Comparison of ENCODE assay signal across 1 cellular context in genomic region chr7:150373049-150373801, GRCh38.
TF ChIP-seq lines count a peak whose summit lies in the region.

No MANE protein-coding gene starts in this region.

TF ChIP-seq in K562, 482 proteins besides CTCF, POLR2A, EP300 and RAD21 (continues in another document):
- TF ChIP-seq SMARCE1 (IDR thresholded peaks at IDR 0.05) = no peak
- TF ChIP-seq NFATC3 (IDR thresholded peaks at IDR 0.05) = no peak
- no peak for TF ChIP-seq SMARCA5 (IDR thresholded peaks at IDR 0.05)
- no peak for TF ChIP-seq STAG1 (CRISPR knock-in tag; IDR thresholded peaks at IDR 0.05; ENCODE audit: borderline replicate concordance)
- TF ChIP-seq FOXJ3 (CRISPR knock-in tag; IDR thresholded peaks at IDR 0.05) = no peak
- peak; percentile 25 for TF ChIP-seq RBFOX2 (IDR thresholded peaks at IDR 0.05; ENCODE audit: low read depth, low read length)
- no peak for TF ChIP-seq ZNF655 (CRISPR knock-in tag; IDR thresholded peaks at IDR 0.05)
- no peak for TF ChIP-seq SIN3A (IDR thresholded peaks at IDR 0.05; ENCODE audit: borderline replicate concordance in 2 of 2, control insufficient read depth in 1 of 2, low read depth in 2 of 2, low read length in 2 of 2)
- peak; percentile 14; the same call in 1 of the 2 replicates for TF ChIP-seq POLR2AphosphoS5 (IDR thresholded peaks at IDR 0.05; ENCODE audit: control insufficient read depth, insufficient read depth, low read depth, low read length)
- TF ChIP-seq KLF6 (CRISPR knock-in tag; IDR thresholded peaks at IDR 0.05; ENCODE audit: borderline replicate concordance) = no peak
- TF ChIP-seq TAF15 (IDR thresholded peaks at IDR 0.05; ENCODE audit: low read depth, low read length) = no peak
- no peak for TF ChIP-seq ILF3 (IDR thresholded peaks at IDR 0.05; ENCODE audit: borderline replicate concordance)
- TF ChIP-seq FOXA3 (CRISPR knock-in tag; conservative IDR thresholded peaks at IDR 0.05 in 1 of 2, IDR thresholded peaks at IDR 0.05 in 1 of 2) = no peak
- TF ChIP-seq ATF3 (IDR thresholded peaks at IDR 0.05) = no peak
- TF ChIP-seq ATF3 (CRISPR knock-in tag; conservative IDR thresholded peaks at IDR 0.05) = no peak
- TF ChIP-seq E2F4 (CRISPR knock-in tag; IDR thresholded peaks at IDR 0.05; ENCODE audit: low read depth) = peak; percentile 53; the same call in 1 of the 2 replicates
- no peak for TF ChIP-seq ARNT (IDR thresholded peaks at IDR 0.05)
- no peak for TF ChIP-seq HNRNPH1 (optimal IDR thresholded peaks at IDR 0.05; ENCODE audit: low read depth, low read length)
- TF ChIP-seq DNMT1 (IDR thresholded peaks at IDR 0.05) = no peak
- TF ChIP-seq MLX (CRISPR knock-in tag; conservative IDR thresholded peaks at IDR 0.05) = no peak
- TF ChIP-seq ZFP36 (IDR thresholded peaks at IDR 0.05; ENCODE audit: low read depth, low read length, partially characterized antibody) = no peak
- peak in 1 of 2 experiments; percentile 35; a peak in 1 of 4 replicates for TF ChIP-seq HDAC1 (IDR thresholded peaks at IDR 0.05)
- no peak for TF ChIP-seq ZNF197 (CRISPR knock-in tag; IDR thresholded peaks at IDR 0.05; ENCODE audit: low read depth)
- no peak for TF ChIP-seq ZNF146 (CRISPR knock-in tag; IDR thresholded peaks at IDR 0.05; ENCODE audit: unreplicated experiment)
- no peak for TF ChIP-seq ZNF551 (CRISPR knock-in tag; IDR thresholded peaks at IDR 0.05)
- TF ChIP-seq CHAMP1 (IDR thresholded peaks at IDR 0.05) = no peak
- TF ChIP-seq TEAD4 (IDR thresholded peaks at IDR 0.05; ENCODE audit: low read length) = no peak
- no peak for TF ChIP-seq TEAD4 (CRISPR knock-in tag; IDR thresholded peaks at IDR 0.05; ENCODE audit: borderline replicate concordance)
- TF ChIP-seq POLR2B (IDR thresholded peaks at IDR 0.05; ENCODE audit: low read depth, partially characterized antibody) = peak; percentile 14
- TF ChIP-seq ZNF785 (CRISPR knock-in tag; IDR thresholded peaks at IDR 0.05) = no peak
- 0 out of 4 replicates have a peak, but pooled peaks of 1 of the 2 experiments have one; percentile 12 for TF ChIP-seq NRF1 (conservative IDR thresholded peaks at IDR 0.05 in 1 of 2, IDR thresholded peaks at IDR 0.05 in 1 of 2)
- no peak for TF ChIP-seq IRF2 (CRISPR knock-in tag; IDR thresholded peaks at IDR 0.05)
- TF ChIP-seq ILK (tag; IDR thresholded peaks at IDR 0.05; ENCODE audit: borderline replicate concordance, low read depth) = no peak
- no peak for TF ChIP-seq MED1 (CRISPR knock-in tag; IDR thresholded peaks at IDR 0.05; ENCODE audit: borderline replicate concordance)
- no peak for TF ChIP-seq ZKSCAN8 (CRISPR knock-in tag; IDR thresholded peaks at IDR 0.05)
- TF ChIP-seq ADNP (tag; IDR thresholded peaks at IDR 0.05) = no peak
- no peak for TF ChIP-seq ZBTB34 (CRISPR knock-in tag; IDR thresholded peaks at IDR 0.05)
- TF ChIP-seq NFIC (IDR thresholded peaks at IDR 0.05) = peak; percentile 87
- TF ChIP-seq SPI1 (IDR thresholded peaks at IDR 0.05; ENCODE audit: borderline replicate concordance, low read depth, low read length) = no peak
- no peak for TF ChIP-seq DLX4 (CRISPR knock-in tag; IDR thresholded peaks at IDR 0.05)
- no peak for TF ChIP-seq CBX5 (IDR thresholded peaks at IDR 0.05; ENCODE audit: borderline replicate concordance, low read depth)
- TF ChIP-seq NEUROD1 (IDR thresholded peaks at IDR 0.05; ENCODE audit: borderline replicate concordance, low read depth, low read length, partially characterized antibody) = no peak
- TF ChIP-seq FOXP1 (CRISPR knock-in tag; IDR thresholded peaks at IDR 0.05) = no peak
- no peak for TF ChIP-seq HNRNPL (IDR thresholded peaks at IDR 0.05; ENCODE audit: low read depth, low read length)
- TF ChIP-seq ZNF174 (CRISPR knock-in tag; IDR thresholded peaks at IDR 0.05) = no peak
- TF ChIP-seq NCOR1 (IDR thresholded peaks at IDR 0.05) = no peak
- TF ChIP-seq BRCA1 (IDR thresholded peaks at IDR 0.05) = no peak
- TF ChIP-seq BRCA1 (CRISPR knock-in tag; IDR thresholded peaks at IDR 0.05) = no peak
- no peak for TF ChIP-seq RBM22 (IDR thresholded peaks at IDR 0.05; ENCODE audit: low read depth, low read length, poor library complexity, severe bottlenecking)
- no peak for TF ChIP-seq BCLAF1 (IDR thresholded peaks at IDR 0.05; ENCODE audit: borderline replicate concordance in 1 of 2, control insufficient read depth in 1 of 2, low read depth in 2 of 2, low read length in 1 of 2)
- TF ChIP-seq DEAF1 (CRISPR knock-in tag; IDR thresholded peaks at IDR 0.05) = no peak
- TF ChIP-seq ZMIZ1 (IDR thresholded peaks at IDR 0.05; ENCODE audit: low read depth in 2 of 2, low read length in 2 of 2) = no peak
